Comparison of ENCODE assay signal across 11 cellular contexts in genomic region chr4:63607186-63607872, GRCh38.
"Had no signal": no experiment of that assay in that cellular context is flagged by ENCODE, and none has a peak within 500 bp of the region (broad histone marks: within the 10 kb centered on the region; RNA-seq: fewer than 3 reads in every experiment).

No MANE protein-coding gene starts in this region.

- H3K9me3 Mint-ChIP-seq: neural progenitor cell had no signal

- H3K27me3 Mint-ChIP-seq: activated CD4-positive, alpha-beta T cell treated with anti-CD3 and anti-CD28 coated beads, Interleukin-2, amount 10 ng/mL, durations not matched to agents 7 days and 5 days; naive thymus-derived CD4-positive, alpha-beta T cell had no signal

- H3K27ac Mint-ChIP-seq: activated CD4-positive, alpha-beta T cell treated with anti-CD3 and anti-CD28 coated beads, Interleukin-2, amount 10 ng/mL, durations not matched to agents 7 days and 5 days; activated naive CD4-positive, alpha-beta T cell treated with anti-CD3 and anti-CD28 coated beads for 36 hours; naive thymus-derived CD4-positive, alpha-beta T cell; neural progenitor cell had no signal

- ATAC-seq: activated CD4-positive, CD25-positive, alpha-beta regulatory T cell treated with anti-CD3 and anti-CD28 coated beads, Interleukin-2, amount 50 U/mL, for 24 hours; activated T-cell treated with anti-CD3 and anti-CD28 coated beads, Interleukin-2, amount 50 U/mL, for 4 hours; body of pancreas; naive thymus-derived CD4-positive, alpha-beta T cell; stimulated activated naive CD8-positive, alpha-beta T cell treated with anti-CD3 and anti-CD28 coated beads, Interleukin-15, Interleukin-2, amounts not matched to agents 100 U/mL and 50 U/mL, for 24 hours had no signal

- H3K4me1 Mint-ChIP-seq: activated CD4-positive, alpha-beta T cell treated with anti-CD3 and anti-CD28 coated beads, Interleukin-2, amount 10 ng/mL, durations not matched to agents 7 days and 5 days; naive thymus-derived CD4-positive, alpha-beta T cell; neural progenitor cell had no signal

- H3K36me3 Mint-ChIP-seq: naive thymus-derived CD4-positive, alpha-beta T cell; neural progenitor cell had no signal

- H3K4me3 Mint-ChIP-seq: activated CD4-positive, alpha-beta T cell treated with anti-CD3 and anti-CD28 coated beads, Interleukin-2, amount 10 ng/mL, durations not matched to agents 7 days and 5 days; activated naive CD4-positive, alpha-beta T cell treated with anti-CD3 and anti-CD28 coated beads for 36 hours; activated T-cell treated with anti-CD3 and anti-CD28 coated beads, Interleukin-2, amount 50 U/mL, for 4 hours; naive thymus-derived CD4-positive, alpha-beta T cell; neural progenitor cell had no signal

- DNase-seq: activated CD4-positive, alpha-beta T cell treated with anti-CD3 and anti-CD28 coated beads, Interleukin-2, amount 10 ng/mL, durations not matched to agents 7 days and 5 days; activated CD8-positive, alpha-beta memory T cell treated with anti-CD3 and anti-CD28 coated beads, Interleukin-2, amount 50 U/mL, for 4 hours; activated naive CD4-positive, alpha-beta T cell treated with anti-CD3 and anti-CD28 coated beads for 36 hours; activated T-cell treated with anti-CD3 and anti-CD28 coated beads, Interleukin-2, amount 50 U/mL, for 4 hours; body of pancreas; mesenchymal stem cell; naive thymus-derived CD4-positive, alpha-beta T cell; stimulated activated CD4-positive, alpha-beta T cell treated with anti-CD3 and anti-CD28 coated beads, Interleukin-2, amount 100 ng/mL, for 24 hours; stimulated activated naive CD8-positive, alpha-beta T cell treated with anti-CD3 and anti-CD28 coated beads, Interleukin-15, Interleukin-2, amounts not matched to agents 100 U/mL and 50 U/mL, for 24 hours had no signal
